ENCODE assay signal across 8 cellular contexts in genomic region chr10:68333058-68333395, GRCh38. TPM values are rescaled to one million over a fixed set of nuclear protein-coding genes. Genes with fewer than 3 reads are reported as not detected.
A peak's percentile ranks its signal among the peaks of the same experiment; 100 is the strongest.
DNase-seq lines count a peak whose midpoint lies in the region; ATAC-seq and TF ChIP-seq lines count a peak whose summit lies in the region.

No MANE protein-coding gene starts in this region.

- 0 to 1% (median 0%) methylated on average over 10 of the region's 10 CpGs for WGBS in ovary, 3 donors

- no TSS peak for BruUV-seq in Panc1 (replicated peaks; lab: Mats Ljungman, UMichigan)

- H3K27ac Mint-ChIP-seq in CD8-positive, alpha-beta memory T cell, result peak overlapping the region; percentile 98 to 100 (median 100)

- no peak for DNase-seq in CD8-positive, alpha-beta memory T cell
- no peak for DNase-seq in Panc1 (ENCODE audit: low read depth, low spot score)
- no peak for DNase-seq in epithelial cell of prostate (ENCODE audit: low read depth, low spot score)
- no peak for DNase-seq in ovary
- DNase-seq in RPMI8226, result no peak
- no peak for DNase-seq in COLO829 (ENCODE audit: low spot score)
- no peak for DNase-seq in posterior vena cava (ENCODE audit: low spot score)

- no peak for TF ChIP-seq POLR2A in ovary (IDR thresholded peaks at IDR 0.05)

- POLR2A ChIA-PET in CD8-positive, alpha-beta memory T cell (lab: Charles Lee), result interaction anchor here (0.5 to 2.5 kb wide), 10 partner anchors 8 to 569 kb away, joined by 3 to 23 read pairs (median 6); partner anchors contain the start of gene SIRT1
- POLR2A ChIA-PET in Panc1 (lab: Charles Lee), result interaction anchor here (0.5 to 0.7 kb wide), 4 partner anchors 10 to 623 kb away, joined by 3 to 5 read pairs (median 3); partner anchors contain the start of gene DDX21

- CTCF ChIA-PET in CD8-positive, alpha-beta memory T cell (lab: Charles Lee), result interaction anchor here (0.9 to 4.9 kb wide), 4 partner anchors 9 to 74 kb away, joined by 3 to 18 read pairs (median 5); partner anchors contain the start of gene RUFY2
- CTCF ChIA-PET in Panc1 (lab: Charles Lee), result interaction anchor here (0.7 kb wide), 1 partner anchor 264 kb away, joined by 3 read pairs; no protein-coding TSS in a partner anchor

- H3K9me3 Mint-ChIP-seq in CD8-positive, alpha-beta memory T cell, result peaks cover 0 to 3% (median 0%) of the 10 kb centered on the region in 5 donors

- in situ Hi-C loops in Panc1 (cut with HindIII; ENCODE audit: low pct_unique_long_range_greater_than_20kb, low sequenced_read_pairs), result no loop called here

- H3K27me3 ChIP-seq in CD8-positive, alpha-beta memory T cell (ENCODE audit: insufficient read depth, low read length, poor library complexity, severe bottlenecking), result no peaks in the 10 kb centered on the region
- H3K27me3 ChIP-seq in Panc1 (ENCODE audit: control insufficient read depth, insufficient read depth, low read length) (no peaks in the 10 kb centered on the region), ovary (no peaks in the 10 kb centered on the region)

- H3K36me3 ChIP-seq in CD8-positive, alpha-beta memory T cell (ENCODE audit: insufficient read depth, low read length), result no peaks in the 10 kb centered on the region
- H3K36me3 ChIP-seq in Panc1 (ENCODE audit: control insufficient read depth, insufficient read depth, low read length) (peaks cover 20% of the 10 kb centered on the region), ovary (no peaks in the 10 kb centered on the region)

- H3K27ac ChIP-seq in CD8-positive, alpha-beta memory T cell (ENCODE audit: low read depth, low read length), result peak overlapping the region; percentile 96
- H3K27ac ChIP-seq in Panc1 (ENCODE audit: low read length), result peak overlapping the region; percentile 100
- H3K27ac ChIP-seq in epithelial cell of prostate, result peak overlapping the region; percentile 91
- H3K27ac ChIP-seq in ovary, result peak overlapping the region; percentile 89 to 94

- no peaks in the 10 kb centered on the region for H3K9me3 ChIP-seq in CD8-positive, alpha-beta memory T cell (ENCODE audit: low read length)
- H3K9me3 ChIP-seq in Panc1 (ENCODE audit: control insufficient read depth, insufficient read depth, low read depth, low read length) (no peaks in the 10 kb centered on the region), ovary (no peaks in the 10 kb centered on the region)

- ATAC-seq in Panc1 (no peak), GM21447 (IDR thresholded peaks at IDR 0.05; ENCODE audit: unreplicated experiment) (no peak)

- H3K4me1 ChIP-seq in CD8-positive, alpha-beta memory T cell (ENCODE audit: insufficient read depth, low read length), result peaks cover 36% of the 10 kb centered on the region
- peaks cover 56% of the 10 kb centered on the region for H3K4me1 ChIP-seq in Panc1 (ENCODE audit: control insufficient read depth, insufficient read depth, low read length)
- peaks cover 15% of the 10 kb centered on the region for H3K4me1 ChIP-seq in ovary (ENCODE audit: insufficient read depth)

- peaks cover 49 to 71% (median 60%) of the 10 kb centered on the region in 3 donors for H3K4me1 Mint-ChIP-seq in CD8-positive, alpha-beta memory T cell

- peak overlapping the region; percentile 95 for H3K4me3 ChIP-seq in CD8-positive, alpha-beta memory T cell (ENCODE audit: low read length)
- H3K4me3 ChIP-seq in Panc1 (ENCODE audit: low read depth in 2 of 2, low read length in 2 of 2), result peak overlapping the region; percentile 65 to 90
- peak overlapping the region; percentile 88 for H3K4me3 ChIP-seq in ovary

- TF ChIP-seq CTCF in Panc1 (IDR thresholded peaks at IDR 0.05) (peak; percentile 32), ovary (IDR thresholded peaks at IDR 0.05) (no peak)

- H3K4me3 Mint-ChIP-seq in CD8-positive, alpha-beta memory T cell, result peak overlapping the region; percentile 96 to 100 (median 100)

- no peak for TF ChIP-seq EP300 in ovary (IDR thresholded peaks at IDR 0.05)

- H3K27me3 Mint-ChIP-seq in CD8-positive, alpha-beta memory T cell, result peaks cover 0 to 6% of the 10 kb centered on the region in 2 donors

- H3K36me3 Mint-ChIP-seq in CD8-positive, alpha-beta memory T cell, result peaks cover 0 to 44% (median 4%) of the 10 kb centered on the region in 3 donors

- intact Hi-C loops in Panc1 (cut with micrococcal nuclease; ENCODE audit: unreplicated experiment), result no loop called here
- intact Hi-C loops in ovary (cut with DNase I), result loop anchor here in 2 of 4 donors (10.0 kb wide), 3 partner anchors 118 to 488 kb away; partner anchors contain the start of gene CCAR1 (in 1 of the 2)
- intact Hi-C loops in posterior vena cava (cut with DNase I), result no loop called here

RNA-seq across cellular contexts. Expression of gene PBLD, which starts 0.3 kb away (rescaled TPM):
- 1 to 10 TPM; 1.2 to 1.7 TPM for total RNA-seq in CD8-positive, alpha-beta memory T cell
- 0.95 TPM for polyA plus RNA-seq in CD8-positive, alpha-beta memory T cell
- total RNA-seq in Panc1 (2021; ENCODE audit: unreplicated experiment), result 11.7 TPM
- polyA plus RNA-seq in Panc1 (2012; ENCODE audit: insufficient read length), result 7.1 TPM
- total RNA-seq in ovary, result 1 to 10 TPM; 2.5 to 7.5 (median 3.0) TPM
- polyA plus RNA-seq in ovary, result 1 to 10 TPM; 3.7 to 7.8 TPM
- total RNA-seq in posterior vena cava, result 10 to 100 TPM in 1 of 2 donors, 1 to 10 TPM in 1; 9.4 to 12.5 TPM

RNA-seq across cellular contexts. Expression of gene HNRNPH3, which starts 1.2 kb away (rescaled TPM):
- total RNA-seq in CD8-positive, alpha-beta memory T cell, result 100 to 1,000 TPM; 170 to 171 TPM
- 145 TPM for polyA plus RNA-seq in CD8-positive, alpha-beta memory T cell
- total RNA-seq in Panc1 (2021; ENCODE audit: unreplicated experiment), result 143 TPM
- 177 TPM for polyA plus RNA-seq in Panc1 (2012; ENCODE audit: insufficient read length)
- total RNA-seq in ovary, result 100 to 1,000 TPM in 5 of 7 donors, 10 to 100 TPM in 2; 38.9 to 173 (median 114) TPM
- 100 to 1,000 TPM; 173 to 337 TPM for polyA plus RNA-seq in ovary
- total RNA-seq in posterior vena cava, result 100 to 1,000 TPM in 1 of 2 donors, 10 to 100 TPM in 1; 99.6 to 121 TPM
